1 cellular context compared by ENCODE assay signal in the genomic region with DNA sequence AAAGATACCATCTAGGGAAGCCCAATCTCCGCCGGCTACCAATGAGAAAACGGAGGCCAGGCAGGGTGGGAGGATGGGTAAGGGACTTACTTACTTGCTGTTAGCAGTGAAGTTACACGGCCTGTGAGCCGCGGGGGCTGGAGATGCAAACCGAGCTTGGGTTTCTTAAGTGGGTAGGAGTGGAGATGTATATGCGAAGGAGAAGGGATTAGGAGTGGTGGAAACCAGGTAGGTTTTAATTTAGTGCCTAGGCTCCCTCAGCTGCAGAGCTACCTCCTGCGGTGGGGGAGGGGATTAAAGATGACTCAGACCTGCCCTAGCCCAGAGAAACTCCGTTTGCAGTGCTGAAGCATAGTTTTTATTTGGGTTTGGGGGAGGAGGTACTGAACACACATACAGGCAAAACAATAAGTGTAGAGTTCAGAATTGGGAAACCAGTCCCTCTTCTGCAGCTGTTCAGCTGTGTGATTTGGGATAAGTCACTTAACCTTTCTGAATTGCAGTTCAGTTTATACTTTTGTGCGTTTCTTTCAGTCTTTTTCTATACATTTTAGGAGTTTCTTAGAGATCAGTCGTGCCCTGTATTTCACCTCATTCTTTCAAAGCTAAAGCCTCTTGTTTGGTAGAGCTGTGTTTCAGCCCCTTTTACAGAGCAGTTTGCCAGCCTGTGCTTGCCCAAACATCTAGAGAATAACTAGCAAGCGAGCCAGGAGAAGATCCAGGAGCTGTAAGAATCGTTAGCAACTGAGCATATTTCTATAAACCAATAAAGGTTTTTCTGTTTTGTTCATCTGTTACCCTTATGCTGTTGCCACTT.
TF ChIP-seq lines count a peak whose summit lies in the region.

No MANE protein-coding gene starts in this region.

TF ChIP-seq in K562, 482 proteins besides CTCF, POLR2A, EP300 and RAD21 (continued from another document and continues in another):
- TF ChIP-seq, protein P1, sequence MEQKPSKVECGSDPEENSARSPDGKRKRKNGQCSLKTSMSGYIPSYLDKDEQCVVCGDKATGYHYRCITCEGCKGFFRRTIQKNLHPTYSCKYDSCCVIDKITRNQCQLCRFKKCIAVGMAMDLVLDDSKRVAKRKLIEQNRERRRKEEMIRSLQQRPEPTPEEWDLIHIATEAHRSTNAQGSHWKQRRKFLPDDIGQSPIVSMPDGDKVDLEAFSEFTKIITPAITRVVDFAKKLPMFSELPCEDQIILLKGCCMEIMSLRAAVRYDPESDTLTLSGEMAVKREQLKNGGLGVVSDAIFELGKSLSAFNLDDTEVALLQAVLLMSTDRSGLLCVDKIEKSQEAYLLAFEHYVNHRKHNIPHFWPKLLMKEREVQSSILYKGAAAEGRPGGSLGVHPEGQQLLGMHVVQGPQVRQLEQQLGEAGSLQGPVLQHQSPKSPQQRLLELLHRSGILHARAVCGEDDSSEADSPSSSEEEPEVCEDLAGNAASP (IDR thresholded peaks at IDR 0.05), result no peak
- no peak for TF ChIP-seq JUNB (CRISPR knock-in tag; conservative IDR thresholded peaks at IDR 0.05)
- TF ChIP-seq ZNF57 (CRISPR knock-in tag; IDR thresholded peaks at IDR 0.05), result no peak
- TF ChIP-seq, protein P2, sequence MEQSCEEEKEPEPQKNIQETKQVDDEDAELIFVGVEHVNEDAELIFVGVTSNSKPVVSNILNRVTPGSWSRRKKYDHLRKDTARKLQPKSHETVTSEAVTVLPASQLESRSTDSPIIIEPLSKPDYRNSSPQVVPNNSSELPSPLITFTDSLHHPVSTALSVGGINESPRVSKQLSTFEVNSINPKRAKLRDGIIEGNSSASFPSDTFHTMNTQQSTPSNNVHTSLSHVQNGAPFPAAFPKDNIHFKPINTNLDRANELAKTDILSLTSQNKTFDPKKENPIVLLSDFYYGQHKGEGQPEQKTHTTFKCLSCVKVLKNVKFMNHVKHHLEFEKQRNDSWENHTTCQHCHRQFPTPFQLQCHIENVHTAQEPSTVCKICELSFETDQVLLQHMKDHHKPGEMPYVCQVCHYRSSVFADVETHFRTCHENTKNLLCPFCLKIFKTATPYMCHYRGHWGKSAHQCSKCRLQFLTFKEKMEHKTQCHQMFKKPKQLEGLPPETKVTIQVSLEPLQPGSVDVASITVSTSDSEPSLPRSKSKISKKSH (CRISPR knock-in tag; IDR thresholded peaks at IDR 0.05), result no peak
- TF ChIP-seq TSC22D4 (tag; IDR thresholded peaks at IDR 0.05), result no peak
- TF ChIP-seq RCOR1 (IDR thresholded peaks at IDR 0.05; ENCODE audit: borderline replicate concordance in 1 of 2, low read depth in 2 of 2, low read length in 2 of 2), result no peak
- TF ChIP-seq ZNF778 (CRISPR knock-in tag; IDR thresholded peaks at IDR 0.05), result no peak
- no peak for TF ChIP-seq STAG1 (CRISPR knock-in tag; IDR thresholded peaks at IDR 0.05; ENCODE audit: borderline replicate concordance)
- TF ChIP-seq ZFX (CRISPR knock-in tag; IDR thresholded peaks at IDR 0.05), result peak; percentile 20
- no peak for TF ChIP-seq CSDE1 (IDR thresholded peaks at IDR 0.05)
- no peak for TF ChIP-seq TCF7L2 (IDR thresholded peaks at IDR 0.05; ENCODE audit: low read depth, low read length)
- no peak for TF ChIP-seq ZNF431 (CRISPR knock-in tag; IDR thresholded peaks at IDR 0.05)
- peak; percentile 83 for TF ChIP-seq RNF2 (IDR thresholded peaks at IDR 0.05)
- 0 out of 2 replicates have a peak, but pooled peaks have one; percentile 3 for TF ChIP-seq STAT5A (IDR thresholded peaks at IDR 0.05; ENCODE audit: borderline replicate concordance, low read length)
- peak; percentile 93 for TF ChIP-seq LEF1 (IDR thresholded peaks at IDR 0.05)
- TF ChIP-seq, protein P3, sequence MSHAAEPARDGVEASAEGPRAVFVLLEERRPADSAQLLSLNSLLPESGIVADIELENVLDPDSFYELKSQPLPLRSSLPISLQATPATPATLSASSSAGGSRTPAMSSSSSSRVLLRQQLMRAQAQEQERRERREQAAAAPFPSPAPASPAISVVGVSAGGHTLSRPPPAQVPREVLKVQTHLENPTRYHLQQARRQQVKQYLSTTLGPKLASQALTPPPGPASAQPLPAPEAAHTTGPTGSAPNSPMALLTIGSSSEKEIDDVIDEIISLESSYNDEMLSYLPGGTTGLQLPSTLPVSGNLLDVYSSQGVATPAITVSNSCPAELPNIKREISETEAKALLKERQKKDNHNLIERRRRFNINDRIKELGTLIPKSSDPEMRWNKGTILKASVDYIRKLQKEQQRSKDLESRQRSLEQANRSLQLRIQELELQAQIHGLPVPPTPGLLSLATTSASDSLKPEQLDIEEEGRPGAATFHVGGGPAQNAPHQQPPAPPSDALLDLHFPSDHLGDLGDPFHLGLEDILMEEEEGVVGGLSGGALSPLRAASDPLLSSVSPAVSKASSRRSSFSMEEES (CRISPR knock-in tag; IDR thresholded peaks at IDR 0.05), result no peak
- TF ChIP-seq, protein P4, sequence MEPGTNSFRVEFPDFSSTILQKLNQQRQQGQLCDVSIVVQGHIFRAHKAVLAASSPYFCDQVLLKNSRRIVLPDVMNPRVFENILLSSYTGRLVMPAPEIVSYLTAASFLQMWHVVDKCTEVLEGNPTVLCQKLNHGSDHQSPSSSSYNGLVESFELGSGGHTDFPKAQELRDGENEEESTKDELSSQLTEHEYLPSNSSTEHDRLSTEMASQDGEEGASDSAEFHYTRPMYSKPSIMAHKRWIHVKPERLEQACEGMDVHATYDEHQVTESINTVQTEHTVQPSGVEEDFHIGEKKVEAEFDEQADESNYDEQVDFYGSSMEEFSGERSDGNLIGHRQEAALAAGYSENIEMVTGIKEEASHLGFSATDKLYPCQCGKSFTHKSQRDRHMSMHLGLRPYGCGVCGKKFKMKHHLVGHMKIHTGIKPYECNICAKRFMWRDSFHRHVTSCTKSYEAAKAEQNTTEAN (CRISPR knock-in tag; IDR thresholded peaks at IDR 0.05), result no peak
- TF ChIP-seq HMG20A (CRISPR knock-in tag; conservative IDR thresholded peaks at IDR 0.05), result no peak
- TF ChIP-seq PTBP1 (IDR thresholded peaks at IDR 0.05; ENCODE audit: low read depth, low read length), result no peak
- TF ChIP-seq, protein P5, sequence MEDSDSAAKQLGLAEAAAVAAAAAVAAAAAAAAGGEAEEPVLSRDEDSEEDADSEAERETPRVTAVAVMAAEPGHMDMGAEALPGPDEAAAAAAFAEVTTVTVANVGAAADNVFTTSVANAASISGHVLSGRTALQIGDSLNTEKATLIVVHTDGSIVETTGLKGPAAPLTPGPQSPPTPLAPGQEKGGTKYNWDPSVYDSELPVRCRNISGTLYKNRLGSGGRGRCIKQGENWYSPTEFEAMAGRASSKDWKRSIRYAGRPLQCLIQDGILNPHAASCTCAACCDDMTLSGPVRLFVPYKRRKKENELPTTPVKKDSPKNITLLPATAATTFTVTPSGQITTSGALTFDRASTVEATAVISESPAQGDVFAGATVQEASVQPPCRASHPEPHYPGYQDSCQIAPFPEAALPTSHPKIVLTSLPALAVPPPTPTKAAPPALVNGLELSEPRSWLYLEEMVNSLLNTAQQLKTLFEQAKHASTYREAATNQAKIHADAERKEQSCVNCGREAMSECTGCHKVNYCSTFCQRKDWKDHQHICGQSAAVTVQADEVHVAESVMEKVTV (CRISPR knock-in tag; IDR thresholded peaks at IDR 0.05), result no peak
- TF ChIP-seq SOX6 (IDR thresholded peaks at IDR 0.05), result 0 out of 2 replicates have a peak, but pooled peaks have one; percentile 36
- no peak for TF ChIP-seq POLR3G (IDR thresholded peaks at IDR 0.05; ENCODE audit: extremely low read depth, insufficient read length, insufficient replicate concordance)
- TF ChIP-seq EP400 (IDR thresholded peaks at IDR 0.05), result peak; percentile 45
- TF ChIP-seq DMBX1 (CRISPR knock-in tag; IDR thresholded peaks at IDR 0.05; ENCODE audit: borderline replicate concordance), result no peak
- no peak for TF ChIP-seq DDX20 (tag; IDR thresholded peaks at IDR 0.05; ENCODE audit: low read depth)
- TF ChIP-seq ZKSCAN8 (CRISPR knock-in tag; IDR thresholded peaks at IDR 0.05), result no peak
- no peak for TF ChIP-seq TOE1 (IDR thresholded peaks at IDR 0.05; ENCODE audit: borderline replicate concordance)
- TF ChIP-seq TOE1 (CRISPR knock-in tag; IDR thresholded peaks at IDR 0.05; ENCODE audit: borderline replicate concordance, low read depth), result 0 out of 2 replicates have a peak, but pooled peaks have one; percentile 26
- TF ChIP-seq, protein P6, sequence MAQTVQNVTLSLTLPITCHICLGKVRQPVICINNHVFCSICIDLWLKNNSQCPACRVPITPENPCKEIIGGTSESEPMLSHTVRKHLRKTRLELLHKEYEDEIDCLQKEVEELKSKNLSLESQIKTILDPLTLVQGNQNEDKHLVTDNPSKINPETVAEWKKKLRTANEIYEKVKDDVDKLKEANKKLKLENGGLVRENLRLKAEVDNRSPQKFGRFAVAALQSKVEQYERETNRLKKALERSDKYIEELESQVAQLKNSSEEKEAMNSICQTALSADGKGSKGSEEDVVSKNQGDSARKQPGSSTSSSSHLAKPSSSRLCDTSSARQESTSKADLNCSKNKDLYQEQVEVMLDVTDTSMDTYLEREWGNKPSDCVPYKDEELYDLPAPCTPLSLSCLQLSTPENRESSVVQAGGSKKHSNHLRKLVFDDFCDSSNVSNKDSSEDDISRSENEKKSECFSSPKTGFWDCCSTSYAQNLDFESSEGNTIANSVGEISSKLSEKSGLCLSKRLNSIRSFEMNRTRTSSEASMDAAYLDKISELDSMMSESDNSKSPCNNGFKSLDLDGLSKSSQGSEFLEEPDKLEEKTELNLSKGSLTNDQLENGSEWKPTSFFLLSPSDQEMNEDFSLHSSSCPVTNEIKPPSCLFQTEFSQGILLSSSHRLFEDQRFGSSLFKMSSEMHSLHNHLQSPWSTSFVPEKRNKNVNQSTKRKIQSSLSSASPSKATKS (CRISPR knock-in tag; IDR thresholded peaks at IDR 0.05), result no peak
- TF ChIP-seq RHOXF2B (CRISPR knock-in tag; conservative IDR thresholded peaks at IDR 0.05), result no peak
- TF ChIP-seq XRCC4 (IDR thresholded peaks at IDR 0.05; ENCODE audit: extremely low read depth, insufficient read depth, insufficient read length), result no peak
- TF ChIP-seq, protein P7, sequence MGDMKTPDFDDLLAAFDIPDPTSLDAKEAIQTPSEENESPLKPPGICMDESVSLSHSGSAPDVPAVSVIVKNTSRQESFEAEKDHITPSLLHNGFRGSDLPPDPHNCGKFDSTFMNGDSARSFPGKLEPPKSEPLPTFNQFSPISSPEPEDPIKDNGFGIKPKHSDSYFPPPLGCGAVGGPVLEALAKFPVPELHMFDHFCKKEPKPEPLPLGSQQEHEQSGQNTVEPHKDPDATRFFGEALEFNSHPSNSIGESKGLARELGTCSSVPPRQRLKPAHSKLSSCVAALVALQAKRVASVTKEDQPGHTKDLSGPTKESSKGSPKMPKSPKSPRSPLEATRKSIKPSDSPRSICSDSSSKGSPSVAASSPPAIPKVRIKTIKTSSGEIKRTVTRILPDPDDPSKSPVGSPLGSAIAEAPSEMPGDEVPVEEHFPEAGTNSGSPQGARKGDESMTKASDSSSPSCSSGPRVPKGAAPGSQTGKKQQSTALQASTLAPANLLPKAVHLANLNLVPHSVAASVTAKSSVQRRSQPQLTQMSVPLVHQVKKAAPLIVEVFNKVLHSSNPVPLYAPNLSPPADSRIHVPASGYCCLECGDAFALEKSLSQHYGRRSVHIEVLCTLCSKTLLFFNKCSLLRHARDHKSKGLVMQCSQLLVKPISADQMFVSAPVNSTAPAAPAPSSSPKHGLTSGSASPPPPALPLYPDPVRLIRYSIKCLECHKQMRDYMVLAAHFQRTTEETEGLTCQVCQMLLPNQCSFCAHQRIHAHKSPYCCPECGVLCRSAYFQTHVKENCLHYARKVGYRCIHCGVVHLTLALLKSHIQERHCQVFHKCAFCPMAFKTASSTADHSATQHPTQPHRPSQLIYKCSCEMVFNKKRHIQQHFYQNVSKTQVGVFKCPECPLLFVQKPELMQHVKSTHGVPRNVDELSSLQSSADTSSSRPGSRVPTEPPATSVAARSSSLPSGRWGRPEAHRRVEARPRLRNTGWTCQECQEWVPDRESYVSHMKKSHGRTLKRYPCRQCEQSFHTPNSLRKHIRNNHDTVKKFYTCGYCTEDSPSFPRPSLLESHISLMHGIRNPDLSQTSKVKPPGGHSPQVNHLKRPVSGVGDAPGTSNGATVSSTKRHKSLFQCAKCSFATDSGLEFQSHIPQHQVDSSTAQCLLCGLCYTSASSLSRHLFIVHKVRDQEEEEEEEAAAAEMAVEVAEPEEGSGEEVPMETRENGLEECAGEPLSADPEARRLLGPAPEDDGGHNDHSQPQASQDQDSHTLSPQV (IDR thresholded peaks at IDR 0.05), result peak; percentile 50
- peak; percentile 91 for TF ChIP-seq RBM25 (IDR thresholded peaks at IDR 0.05; ENCODE audit: low read depth, low read length, severe bottlenecking)
- no peak for TF ChIP-seq RFX1 (IDR thresholded peaks at IDR 0.05)
- TF ChIP-seq, protein P8, sequence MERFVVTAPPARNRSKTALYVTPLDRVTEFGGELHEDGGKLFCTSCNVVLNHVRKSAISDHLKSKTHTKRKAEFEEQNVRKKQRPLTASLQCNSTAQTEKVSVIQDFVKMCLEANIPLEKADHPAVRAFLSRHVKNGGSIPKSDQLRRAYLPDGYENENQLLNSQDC (CRISPR knock-in tag; IDR thresholded peaks at IDR 0.05), result no peak
- TF ChIP-seq ZBTB1 (CRISPR knock-in tag; IDR thresholded peaks at IDR 0.05; ENCODE audit: borderline replicate concordance, low read depth), result no peak
- TF ChIP-seq CAMTA2 (CRISPR knock-in tag; conservative IDR thresholded peaks at IDR 0.05), result no peak
